ENCODE assay signal across 8 cellular contexts in the genomic region with DNA sequence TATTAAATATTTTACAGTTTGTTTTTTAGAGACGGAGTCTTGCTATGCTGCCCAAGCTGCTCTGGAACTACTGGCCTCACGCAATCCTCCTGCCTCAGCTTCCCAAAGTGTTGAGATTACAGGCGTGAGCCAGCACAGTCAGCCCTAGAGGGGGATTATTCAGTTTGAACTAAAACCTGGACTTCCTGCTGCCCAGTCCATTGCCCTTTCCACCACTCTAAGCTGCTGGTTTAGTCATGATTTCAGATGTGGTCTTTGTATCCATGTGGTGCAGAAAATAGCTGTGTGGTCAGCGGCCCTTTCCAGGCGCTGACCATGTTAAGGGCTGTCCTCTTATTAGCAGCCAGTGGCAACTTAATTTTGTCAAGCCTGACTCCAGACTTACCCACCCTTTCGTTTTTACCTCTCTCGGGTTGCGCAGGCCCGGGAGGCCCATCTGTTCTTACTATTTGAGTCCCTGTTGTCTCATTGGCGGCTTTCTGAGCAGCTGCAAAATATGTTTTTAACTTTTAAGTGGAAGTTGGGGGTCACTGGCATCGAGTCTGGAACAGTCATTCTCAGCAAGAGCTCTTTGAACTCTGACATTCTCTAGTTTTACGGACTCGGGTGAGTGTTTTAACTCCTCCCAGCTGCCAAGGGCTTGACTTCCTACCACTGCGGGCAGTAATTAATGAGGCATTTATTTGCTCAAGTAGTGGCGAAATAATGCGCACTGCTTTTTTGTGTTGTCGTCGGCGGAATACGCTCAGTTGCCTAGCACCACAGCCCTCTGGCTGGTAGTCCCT. TPM values are rescaled to one million over a fixed set of nuclear protein-coding genes. Genes with fewer than 3 reads are reported as not detected.
DNase-seq lines count a peak whose midpoint lies in the region; ATAC-seq and TF ChIP-seq lines count a peak whose summit lies in the region.

No MANE protein-coding gene starts in this region.

- H3K4me3 Mint-ChIP-seq in endodermal cell: peak overlapping the region; percentile 83

- peak overlapping the region; percentile 75 for H3K27ac Mint-ChIP-seq in endodermal cell

- intact Hi-C loops in mucosa of descending colon (cut with DNase I, micrococcal nuclease): no loop called here

- no peak for TF ChIP-seq EP300 in suprapubic skin (IDR thresholded peaks at IDR 0.05)

- 62 to 90% methylated on average over 2 to 20 of the region's 20 CpGs for WGBS in endodermal cell (ENCODE audit: insufficient coverage in 1 of 2, insufficient read length in 1 of 2), 2 experiments
- 54% methylated on average over 20 of the region's 20 CpGs for WGBS in suprapubic skin

- H3K4me1 Mint-ChIP-seq in endodermal cell: peaks cover 16% of the 10 kb centered on the region

- peak; percentile 24 for ATAC-seq in HG02759 (IDR thresholded peaks at IDR 0.05; ENCODE audit: unreplicated experiment)
- peak; percentile 22 for ATAC-seq in mucosa of descending colon

- no peaks in the 10 kb centered on the region for H3K4me1 ChIP-seq in endodermal cell (ENCODE audit: control insufficient read depth, insufficient read depth, low read length)
- peaks cover 5% of the 10 kb centered on the region for H3K4me1 ChIP-seq in mucosa of descending colon (ENCODE audit: low read depth)
- H3K4me1 ChIP-seq in suprapubic skin: peaks cover 14% of the 10 kb centered on the region

- TF ChIP-seq CTCF in endodermal cell (conservative IDR thresholded peaks at IDR 0.05): no peak
- no peak for TF ChIP-seq CTCF in mucosa of descending colon (IDR thresholded peaks at IDR 0.05)
- TF ChIP-seq CTCF in suprapubic skin (IDR thresholded peaks at IDR 0.05): no peak

- DNase-seq in DMS79 treated with DMSO at 0.1 percent for 48 hours (lab: John Stamatoyannopoulos, UW) (peak; percentile 77), DMS79 (lab: John Stamatoyannopoulos, UW) (no peak), NCI-H2107 treated with DMSO at 0.1 percent for 48 hours (lab: John Stamatoyannopoulos, UW; ENCODE audit: unreplicated experiment) (peak; percentile 35), endodermal cell (no peak), mucosa of descending colon (peak in 2 of 3 donors; percentile 20 to 33), suprapubic skin (ENCODE audit: low spot score in 2 of 2) (no peak)
- peak; percentile 24 to 30 for DNase-seq in activated CD4-positive, alpha-beta T cell treated with anti-CD3 and anti-CD28 coated beads, Interleukin-2, amount 50 U/mL, for 4 hours

- H3K9me3 ChIP-seq in endodermal cell (ENCODE audit: control insufficient read depth, low read length) (no peaks in the 10 kb centered on the region), mucosa of descending colon (no peaks in the 10 kb centered on the region), suprapubic skin (no peaks in the 10 kb centered on the region)

- H3K4me3 ChIP-seq in endodermal cell (ENCODE audit: low read length): peak overlapping the region; percentile 74
- peak overlapping the region; percentile 36 for H3K4me3 ChIP-seq in mucosa of descending colon
- peak overlapping the region; percentile 72 for H3K4me3 ChIP-seq in suprapubic skin

- H3K27me3 ChIP-seq in endodermal cell (ENCODE audit: control insufficient read depth, insufficient read depth, low read length, poor library complexity, severe bottlenecking): no peaks in the 10 kb centered on the region
- H3K27me3 ChIP-seq in suprapubic skin: no peaks in the 10 kb centered on the region

- H3K27me3 Mint-ChIP-seq in endodermal cell (ENCODE audit: insufficient read depth): no peaks in the 10 kb centered on the region

- no peak for TF ChIP-seq POLR2A in suprapubic skin (IDR thresholded peaks at IDR 0.05)

- H3K36me3 ChIP-seq in endodermal cell (ENCODE audit: control insufficient read depth, insufficient read depth, low read length) (no peaks in the 10 kb centered on the region), mucosa of descending colon (ENCODE audit: low read depth) (no peaks in the 10 kb centered on the region), suprapubic skin (no peaks in the 10 kb centered on the region)

- H3K36me3 Mint-ChIP-seq in endodermal cell (ENCODE audit: low read depth): peaks cover 2% of the 10 kb centered on the region

- peak overlapping the region; percentile 63 for H3K9ac ChIP-seq in endodermal cell (ENCODE audit: extremely low read depth, low read length, poor library complexity, severe bottlenecking)

- H3K27ac ChIP-seq in endodermal cell (ENCODE audit: low read depth, low read length) (peak overlapping the region; percentile 90), suprapubic skin (peak overlapping the region; percentile 97)

- H3K9me3 Mint-ChIP-seq in endodermal cell: peaks cover 52% of the 10 kb centered on the region

RNA-seq across cellular contexts. Expression of a gene that starts 0.8 kb away (rescaled TPM):
- total RNA-seq in endodermal cell (10 to 100 TPM; 42.2 to 54.7 TPM), mucosa of descending colon (10 to 100 TPM; 11.9 to 18.9 (median 16.7) TPM), suprapubic skin (10 to 100 TPM; 23.6 to 33.8 (median 30.3) TPM)
- 29.6 TPM for polyA plus RNA-seq in endodermal cell (2013, experiment 1 of 2)
- polyA plus RNA-seq in endodermal cell (2013, experiment 2 of 2): 29.0 TPM

Comparison
In these comparisons a context has a peak if more than half of its experiments do, and no peak if none do; other contexts are left out.
1. DNase-seq: peak in DMS79 treated with DMSO at 0.1 percent for 48 hours (single experiment), NCI-H2107 treated with DMSO at 0.1 percent for 48 hours (single experiment), activated CD4-positive, alpha-beta T cell treated with anti-CD3 and anti-CD28 coated beads, Interleukin-2, amount 50 U/mL, for 4 hours (2 of 2) and mucosa of descending colon (2 of 3); none in DMS79 (single experiment), endodermal cell (single experiment) and suprapubic skin (0 of 2).
2. Peak in every context shown above with its lines, with median percentiles within 50 percentile points of each other: H3K4me3 ChIP-seq.